Comparison of ENCODE assay signal across 20 cellular contexts in genomic region chr5:873328-873727, GRCh38. TPM values are rescaled to one million over a fixed set of nuclear protein-coding genes. Genes with fewer than 3 reads are reported as not detected.
DNase-seq lines count a peak whose midpoint lies in the region; ATAC-seq and TF ChIP-seq lines count a peak whose summit lies in the region.
"Had no signal": no experiment of that assay in that cellular context is flagged by ENCODE, and none has a peak within 500 bp of the region (broad histone marks: within the 10 kb centered on the region; RNA-seq: fewer than 3 reads in every experiment).

No MANE protein-coding gene starts in this region.

- no peaks in the 10 kb centered on the region for H3K27me3 Mint-ChIP-seq in central memory CD8-positive, alpha-beta T cell

- dilution Hi-C loops in IMR-90 (cut with HindIII; ENCODE audit: low sequenced_read_pairs, unreplicated experiment), result no loop called here

- no peak for TF ChIP-seq CTCF in GM12864 (IDR thresholded peaks at IDR 0.05; ENCODE audit: low read depth, low read length, missing control alignments)
- no peak for TF ChIP-seq CTCF in IMR-90 (conservative IDR thresholded peaks at IDR 0.05; ENCODE audit: low read depth, low read length)
- no peak for TF ChIP-seq CTCF in prostate gland (IDR thresholded peaks at IDR 0.05)

- H3K9me3 ChIP-seq in IMR-90 (ENCODE audit: control insufficient read depth, insufficient read depth, low read length), result no peaks in the 10 kb centered on the region
- no peaks in the 10 kb centered on the region for H3K9me3 ChIP-seq in prostate gland
- H3K9me3 ChIP-seq: esophagus muscularis mucosa, HAP-1, ovary, Peyer's patch, vagina had no signal

- H3K18ac ChIP-seq in IMR-90 (ENCODE audit: low read depth, low read length), result no peak overlapping the region

- in situ Hi-C loops in IMR-90 (cut with MboI; ENCODE audit: low sequenced_read_pairs), result no loop called here

- no peak overlapping the region for H4K8ac ChIP-seq in IMR-90 (ENCODE audit: low read depth in 2 of 2, low read length in 2 of 2)

- H3K4me1 Mint-ChIP-seq in central memory CD8-positive, alpha-beta T cell, result peaks cover 8% of the 10 kb centered on the region

- no peak overlapping the region for H3K4me3 Mint-ChIP-seq in central memory CD8-positive, alpha-beta T cell

- no peak overlapping the region for H3K27ac ChIP-seq in IMR-90 (ENCODE audit: insufficient read depth, low read length)
- no peak overlapping the region for H3K27ac ChIP-seq in prostate gland
- H3K27ac ChIP-seq: dorsolateral prefrontal cortex, esophagus muscularis mucosa, HL-60, ovary, Peyer's patch, vagina, VCaP had no signal

- H3K4me1 ChIP-seq in IMR-90 (ENCODE audit: control insufficient read depth, insufficient read depth, low read length) (no peaks in the 10 kb centered on the region), prostate gland (replicated peaks) (no peaks in the 10 kb centered on the region)
- H3K4me1 ChIP-seq: esophagus muscularis mucosa, HAP-1, Peyer's patch, vagina had no signal

- TF ChIP-seq POLR2A in IMR-90 (IDR thresholded peaks at IDR 0.05; ENCODE audit: low read depth, low read length), result no peak
- no peak for TF ChIP-seq POLR2A in prostate gland (IDR thresholded peaks at IDR 0.05)

- H3K14ac ChIP-seq in IMR-90 (replicated peaks; ENCODE audit: low read depth, low read length), result no peak overlapping the region

- H3K9me3 Mint-ChIP-seq in central memory CD8-positive, alpha-beta T cell, result no peaks in the 10 kb centered on the region
- H3K9me3 Mint-ChIP-seq: activated T-helper 2 cell treated with anti-CD3 and anti-CD28 coated beads, Interferon-gamma antibody, Interleukin-2, Interleukin-4, amounts not matched to agents 10 μg/mL and 5 μg/mL and 100 μg/mL, durations not matched to agents 14 hours and 24 hours and 36 hours had no signal

- intact Hi-C loops in IMR-90 (cut with micrococcal nuclease), result no loop called here
- intact Hi-C loops in prostate gland (cut with DNase I), result no loop called here

- H2AK9ac ChIP-seq in IMR-90 (replicated peaks; ENCODE audit: low read depth, low read length, poor library complexity), result no peak overlapping the region

- ATAC-seq in GM21367 (IDR thresholded peaks at IDR 0.05; ENCODE audit: unreplicated experiment), result peak; percentile 77
- no peak for ATAC-seq in IMR-90 (ENCODE audit: low read depth)
- no peak for ATAC-seq in central memory CD8-positive, alpha-beta T cell (replicated peaks; ENCODE audit: extremely low read depth, poor library complexity, severe bottlenecking)
- ATAC-seq in GM21737 (IDR thresholded peaks at IDR 0.05; ENCODE audit: unreplicated experiment), result no peak

- peaks cover 63% of the 10 kb centered on the region for H3K36me3 Mint-ChIP-seq in central memory CD8-positive, alpha-beta T cell (ENCODE audit: insufficient read depth)

- H3K9me1 ChIP-seq in IMR-90 (ENCODE audit: insufficient read depth, low read length), result no peaks in the 10 kb centered on the region

- no peak overlapping the region for H3K9ac ChIP-seq in IMR-90 (ENCODE audit: low read depth, low read length)

- no peak overlapping the region for H2BK15ac ChIP-seq in IMR-90 (ENCODE audit: low read depth, low read length)

- H4K5ac ChIP-seq in IMR-90 (ENCODE audit: low read depth, low read length), result no peak overlapping the region

- H3K56ac ChIP-seq in IMR-90 (ENCODE audit: extremely low read depth, insufficient read depth, low read length), result no peak overlapping the region

- no TSS peak for BruUV-seq in IMR-90 (replicated peaks; lab: Mats Ljungman, UMichigan)

- H3K36me3 ChIP-seq in IMR-90 (ENCODE audit: control insufficient read depth, insufficient read depth, low read length), result peaks cover 75% of the 10 kb centered on the region
- peaks cover 7 to 40% of the 10 kb centered on the region in 2 donors for H3K36me3 ChIP-seq in prostate gland
- H3K36me3 ChIP-seq: ovary had no signal

- H3K27me3 ChIP-seq in IMR-90 (ENCODE audit: control insufficient read depth, insufficient read depth, low read length), result no peaks in the 10 kb centered on the region
- H3K27me3 ChIP-seq in prostate gland (replicated peaks; ENCODE audit: insufficient read depth), result no peaks in the 10 kb centered on the region
- H3K27me3 ChIP-seq: dorsolateral prefrontal cortex, esophagus muscularis mucosa, ovary, Peyer's patch, vagina had no signal

- H2AFZ ChIP-seq in IMR-90 (replicated peaks; ENCODE audit: low read length, poor library complexity), result peak overlapping the region; percentile 2

- H2BK120ac ChIP-seq in IMR-90 (ENCODE audit: low read depth, low read length), result no peak overlapping the region

- H4K91ac ChIP-seq in IMR-90 (ENCODE audit: insufficient read depth, low read depth, low read length), result no peak overlapping the region

- peaks cover 0 to 8% of the 10 kb centered on the region in 2 experiments; a peak in 3 of 4 replicates for H3K79me1 ChIP-seq in IMR-90 (ENCODE audit: low read depth in 1 of 2, low read length in 2 of 2)

- H3K4ac ChIP-seq in IMR-90 (ENCODE audit: low read depth, low read length), result no peak overlapping the region

- no peak overlapping the region for H3K23ac ChIP-seq in IMR-90 (ENCODE audit: low read depth, low read length)

- H2AK5ac ChIP-seq in IMR-90 (ENCODE audit: low read depth, low read length), result no peak overlapping the region

- POLR2A ChIA-PET in IMR-90 (lab: Charles Lee; ENCODE audit: unreplicated experiment), result no interaction called here

- H3K4me3 ChIP-seq in GM12864 (ENCODE audit: low read depth, low read length) (no peak overlapping the region), IMR-90 (ENCODE audit: insufficient read depth, low read depth, low read length) (no peak overlapping the region), prostate gland (no peak overlapping the region)
- H3K4me3 ChIP-seq: dorsolateral prefrontal cortex, esophagus muscularis mucosa, HAP-1, ovary, Peyer's patch, vagina had no signal

- H4K20me1 ChIP-seq in IMR-90 (ENCODE audit: insufficient read depth, low read length), result peaks cover 3% of the 10 kb centered on the region; the same call in 1 of the 2 replicates

- H3K4me2 ChIP-seq in IMR-90 (ENCODE audit: low read depth, low read length), result no peak overlapping the region

- H2BK20ac ChIP-seq in IMR-90 (ENCODE audit: low read depth, low read length), result no peak overlapping the region

- CTCF ChIA-PET in IMR-90 (lab: Yijun Ruan, JAX), result no interaction called here

- H2BK5ac ChIP-seq in IMR-90 (ENCODE audit: low read depth, low read length, poor library complexity, severe bottlenecking), result no peak overlapping the region

- WGBS in IMR-90 (ENCODE audit: extremely low coverage in 2 of 2, insufficient read length in 1 of 2), 2 experiments, result 86% methylated on average over 7 of the region's 8 CpGs; no CpG with 5 or more reads in 1 of the 2 experiments
- WGBS in prostate gland, result 88% methylated on average over 8 of the region's 8 CpGs

- H3K27ac Mint-ChIP-seq in central memory CD8-positive, alpha-beta T cell (ENCODE audit: low read depth), result peak overlapping the region; percentile 35
- H3K27ac Mint-ChIP-seq: activated T-helper 2 cell treated with anti-CD3 and anti-CD28 coated beads, Interferon-gamma antibody, Interleukin-2, Interleukin-4, amounts not matched to agents 10 μg/mL and 5 μg/mL and 100 μg/mL, durations not matched to agents 14 hours and 24 hours and 36 hours had no signal

- DNase-seq in GM12864 (ENCODE audit: low read depth), result peak; percentile 25
- no peak for DNase-seq in IMR-90
- no peak for DNase-seq in central memory CD8-positive, alpha-beta T cell (ENCODE audit: low spot score in 2 of 2)
- DNase-seq in HuH-7.5 (ENCODE audit: low spot score), result no peak
- DNase-seq in islet precursor cell, result no peak
- DNase-seq in prostate gland (ENCODE audit: low spot score), result no peak
- DNase-seq: dorsolateral prefrontal cortex; NCI-H1048; NCI-H526; ovary; Peyer's patch; stimulated activated CD4-positive, alpha-beta T cell treated with anti-CD3 and anti-CD28 coated beads, Interleukin-2, amount 100 ng/mL, for 24 hours had no signal

- TF ChIP-seq RAD21 in IMR-90 (IDR thresholded peaks at IDR 0.05; ENCODE audit: low read length), result no peak

TF ChIP-seq in IMR-90, 13 proteins besides CTCF, POLR2A, EP300 and RAD21:
- no peak for TF ChIP-seq MXI1 (IDR thresholded peaks at IDR 0.05; ENCODE audit: borderline replicate concordance, low read depth, low read length)
- TF ChIP-seq FOS (IDR thresholded peaks at IDR 0.05; ENCODE audit: low read depth, low read length), result no peak
- no peak for TF ChIP-seq CEBPB (IDR thresholded peaks at IDR 0.05; ENCODE audit: low read depth, low read length)
- TF ChIP-seq NFE2L2 (IDR thresholded peaks at IDR 0.05; ENCODE audit: low read depth, low read length), result no peak
- no peak for TF ChIP-seq RFX5 (IDR thresholded peaks at IDR 0.05; ENCODE audit: low read depth, low read length)
- TF ChIP-seq, protein P1, sequence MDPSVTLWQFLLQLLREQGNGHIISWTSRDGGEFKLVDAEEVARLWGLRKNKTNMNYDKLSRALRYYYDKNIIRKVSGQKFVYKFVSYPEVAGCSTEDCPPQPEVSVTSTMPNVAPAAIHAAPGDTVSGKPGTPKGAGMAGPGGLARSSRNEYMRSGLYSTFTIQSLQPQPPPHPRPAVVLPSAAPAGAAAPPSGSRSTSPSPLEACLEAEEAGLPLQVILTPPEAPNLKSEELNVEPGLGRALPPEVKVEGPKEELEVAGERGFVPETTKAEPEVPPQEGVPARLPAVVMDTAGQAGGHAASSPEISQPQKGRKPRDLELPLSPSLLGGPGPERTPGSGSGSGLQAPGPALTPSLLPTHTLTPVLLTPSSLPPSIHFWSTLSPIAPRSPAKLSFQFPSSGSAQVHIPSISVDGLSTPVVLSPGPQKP (IDR thresholded peaks at IDR 0.05; ENCODE audit: borderline replicate concordance, low read depth, low read length), result no peak
- no peak for TF ChIP-seq SMC3 (IDR thresholded peaks at IDR 0.05; ENCODE audit: low read depth, low read length)
- TF ChIP-seq CHD1 (IDR thresholded peaks at IDR 0.05; ENCODE audit: low read depth, low read length), result no peak

RNA-seq across cellular contexts. Expression of gene BRD9, which starts 19.3 kb away (rescaled TPM):
- 40.0 and 43.4 TPM in 2 replicates for total RNA-seq in IMR-90 (2012; rRNA removed)
- 19.1 and 22.0 TPM in 2 replicates for polyA plus RNA-seq in IMR-90 (2012; rRNA removed)
- polyA plus RNA-seq in IMR-90 (2012; cell fraction: cytosol; rRNA removed), result 11.5 and 12.8 TPM in 2 replicates
- 37.5 and 50.9 TPM in 2 replicates for polyA plus RNA-seq in IMR-90 (2012; cell fraction: nucleus; rRNA removed; ENCODE audit: low replicate concordance)
- 10 to 100 TPM; 17.9 to 46.2 TPM for total RNA-seq in prostate gland

RNA-seq across cellular contexts. Expression of gene TRIP13, which starts 19.4 kb away (rescaled TPM):
- total RNA-seq in IMR-90 (2012; rRNA removed) (27.2 and 35.5 TPM in 2 replicates), prostate gland (10 to 100 TPM in 1 of 2 donors, 1 to 10 TPM in 1; 1.8 to 11.9 TPM)
- 16.3 and 17.1 TPM in 2 replicates for polyA plus RNA-seq in IMR-90 (2012; rRNA removed)
- polyA plus RNA-seq in IMR-90 (2012; cell fraction: cytosol; rRNA removed), result 6.5 and 11.4 TPM in 2 replicates
- polyA plus RNA-seq in IMR-90 (2012; cell fraction: nucleus; rRNA removed; ENCODE audit: low replicate concordance), result 4.6 and 11.3 TPM in 2 replicates

RNA-seq across cellular contexts. Expression of gene ZDHHC11, which starts 22.5 kb away (rescaled TPM):
- total RNA-seq in IMR-90 (2012; rRNA removed) (0.28 and 0.36 TPM in 2 replicates), prostate gland (1 to 10 TPM; 1.2 to 9.8 TPM)
- polyA plus RNA-seq in IMR-90 (2012; rRNA removed), result 1.6 and 1.7 TPM in 2 replicates
- polyA plus RNA-seq in IMR-90 (2012; cell fraction: cytosol; rRNA removed), result 0.14 and 0.51 TPM in 2 replicates
- 6.4 and 9.8 TPM in 2 replicates for polyA plus RNA-seq in IMR-90 (2012; cell fraction: nucleus; rRNA removed; ENCODE audit: low replicate concordance)
